In genomic region chr18:55665506-55665905, GRCh38 we compare ENCODE assay signal across 13 cellular contexts.
A peak's percentile ranks its signal among the peaks of the same experiment; 100 is the strongest.
DNase-seq lines count a peak whose midpoint lies in the region; ATAC-seq and TF ChIP-seq lines count a peak whose summit lies in the region.
"Had no signal": no experiment of that assay in that cellular context is flagged by ENCODE, and none has a peak within 500 bp of the region (broad histone marks: within the 10 kb centered on the region; RNA-seq: fewer than 3 reads in every experiment).

No MANE protein-coding gene starts in this region.

- TF ChIP-seq CTCF in C4-2B (conservative IDR thresholded peaks at IDR 0.05) (no peak), esophagus muscularis mucosa (IDR thresholded peaks at IDR 0.05) (no peak)
- no peak for TF ChIP-seq CTCF in CD8-positive, alpha-beta T cell (IDR thresholded peaks at IDR 0.05)

- no peak overlapping the region for H3K27ac Mint-ChIP-seq in CD8-positive, alpha-beta T cell
- H3K27ac Mint-ChIP-seq: CD4-positive, alpha-beta T cell; GM23338 had no signal

- no peaks in the 10 kb centered on the region for H3K27me3 ChIP-seq in esophagus muscularis mucosa
- H3K27me3 ChIP-seq in CD8-positive, alpha-beta T cell (ENCODE audit: insufficient read depth, low read length) = no peaks in the 10 kb centered on the region
- H3K27me3 ChIP-seq: BLaER1 treated with 17β-estradiol and CSF1 and Interleukin-3, amounts not matched to agents 10 nM and 100 nM had no signal

- TF ChIP-seq EP300 in esophagus muscularis mucosa (IDR thresholded peaks at IDR 0.05) = no peak

- no peak overlapping the region for H3K4me3 Mint-ChIP-seq in CD8-positive, alpha-beta T cell
- H3K4me3 Mint-ChIP-seq: CD4-positive, alpha-beta T cell; GM23338 had no signal

- no peaks in the 10 kb centered on the region for H3K4me1 Mint-ChIP-seq in CD8-positive, alpha-beta T cell (ENCODE audit: low read depth)
- H3K4me1 Mint-ChIP-seq: GM23338 had no signal

- H3K4me1 ChIP-seq in esophagus muscularis mucosa = no peaks in the 10 kb centered on the region
- no peaks in the 10 kb centered on the region for H3K4me1 ChIP-seq in CD8-positive, alpha-beta T cell (ENCODE audit: insufficient read depth, low read length)
- H3K4me1 ChIP-seq: BLaER1 treated with 17β-estradiol and CSF1 and Interleukin-3, amounts not matched to agents 10 nM and 100 nM had no signal

- POLR2A ChIA-PET in CD8-positive, alpha-beta T cell (lab: Charles Lee) = no interaction called here

- WGBS in esophagus muscularis mucosa = 94% methylated on average over 5 of the region's 5 CpGs

- H3K27ac ChIP-seq in C4-2B = peak overlapping the region; percentile 82
- H3K27ac ChIP-seq in esophagus muscularis mucosa (replicated peaks in 1 of 4) = no peak overlapping the region
- H3K27ac ChIP-seq in CD8-positive, alpha-beta T cell (ENCODE audit: low read depth, low read length) = no peak overlapping the region
- H3K27ac ChIP-seq: BLaER1 treated with 17β-estradiol and CSF1 and Interleukin-3, amounts not matched to agents 10 nM and 100 nM had no signal

- DNase-seq in DMS53 treated with DMSO at 0.1 percent for 48 hours (lab: John Stamatoyannopoulos, UW; ENCODE audit: unreplicated experiment) (peak; percentile 32), NCI-H510A treated with DMSO at 0.1 percent for 48 hours (lab: John Stamatoyannopoulos, UW) (peak; percentile 96), esophagus muscularis mucosa (ENCODE audit: extremely low spot score) (peak; percentile 74), iPS-NIHi7 (ENCODE audit: extremely low spot score) (no peak)
- DNase-seq in CD8-positive, alpha-beta T cell = no peak
- no peak for DNase-seq in NK-92 treated with Interleukin-12 subunit alpha and Interleukin-12 subunit beta, amount 100 ng/mL, for 24 hours (lab: John Stamatoyannopoulos, UW)
- DNase-seq: 8988T; ACHN; CD4-positive, alpha-beta T cell; H7 had no signal

- TF ChIP-seq POLR2A in esophagus muscularis mucosa (IDR thresholded peaks at IDR 0.05; ENCODE audit: low read depth) = no peak

- intact Hi-C loops in esophagus muscularis mucosa (cut with DNase I) = no loop called here
- intact Hi-C loops in CD8-positive, alpha-beta T cell (cut with DNase I, micrococcal nuclease) = no loop called here

- no peaks in the 10 kb centered on the region for H3K36me3 ChIP-seq in esophagus muscularis mucosa
- no peaks in the 10 kb centered on the region for H3K36me3 ChIP-seq in CD8-positive, alpha-beta T cell (ENCODE audit: insufficient read depth, low read length)
- H3K36me3 ChIP-seq: BLaER1 treated with 17β-estradiol and CSF1 and Interleukin-3, amounts not matched to agents 10 nM and 100 nM had no signal

- no peaks in the 10 kb centered on the region for H3K36me3 Mint-ChIP-seq in CD8-positive, alpha-beta T cell

- ATAC-seq in CD8-positive, alpha-beta T cell = no peak
- ATAC-seq: GM23338 had no signal

- no peaks in the 10 kb centered on the region for H3K27me3 Mint-ChIP-seq in CD8-positive, alpha-beta T cell (ENCODE audit: low read depth)
- H3K27me3 Mint-ChIP-seq: CD4-positive, alpha-beta T cell had no signal

- H3K9me3 Mint-ChIP-seq in CD8-positive, alpha-beta T cell = peaks cover 6% of the 10 kb centered on the region
- H3K9me3 Mint-ChIP-seq: CD4-positive, alpha-beta T cell had no signal

- H3K9me3 ChIP-seq in esophagus muscularis mucosa = no peaks in the 10 kb centered on the region
- no peaks in the 10 kb centered on the region for H3K9me3 ChIP-seq in CD8-positive, alpha-beta T cell (ENCODE audit: low read length)

- H3K4me3 ChIP-seq in esophagus muscularis mucosa = no peak overlapping the region
- no peak overlapping the region for H3K4me3 ChIP-seq in CD8-positive, alpha-beta T cell (ENCODE audit: low read depth, low read length)
- H3K4me3 ChIP-seq: BLaER1 treated with 17β-estradiol and CSF1 and Interleukin-3, amounts not matched to agents 10 nM and 100 nM; GM23338 had no signal

- CTCF ChIA-PET in CD8-positive, alpha-beta T cell (lab: Charles Lee) = no interaction called here

Comparison
In these comparisons a context has a peak if more than half of its experiments do, and no peak if none do; other contexts are left out.
1. DNase-seq: peak in DMS53 treated with DMSO at 0.1 percent for 48 hours (single experiment), NCI-H510A treated with DMSO at 0.1 percent for 48 hours (single experiment) and esophagus muscularis mucosa (single experiment); none in CD8-positive, alpha-beta T cell (0 of 7), NK-92 treated with Interleukin-12 subunit alpha and Interleukin-12 subunit beta, amount 100 ng/mL, for 24 hours (single experiment) and iPS-NIHi7 (single experiment).